26 cellular contexts compared by ENCODE assay signal in the genomic region with DNA sequence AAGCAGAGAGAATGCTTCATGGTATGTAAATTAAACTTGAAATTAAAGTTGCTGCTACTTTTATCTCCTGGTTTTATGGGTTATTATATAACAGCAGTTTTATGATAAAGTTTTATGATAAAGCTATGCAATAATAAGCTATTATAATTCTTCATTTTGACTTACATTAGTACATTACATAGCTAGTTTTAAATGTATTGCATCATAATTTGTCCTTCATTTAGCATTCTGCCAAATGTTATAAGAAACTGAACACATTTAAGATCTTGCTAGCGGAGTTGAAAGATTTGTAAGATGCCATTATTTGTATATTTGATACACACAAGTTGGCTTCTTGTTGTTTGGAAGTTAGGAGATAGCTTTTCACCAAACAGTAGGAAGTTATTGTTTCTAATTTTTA.
"Had no signal": no experiment of that assay in that cellular context is flagged by ENCODE, and none has a peak within 500 bp of the region (broad histone marks: within the 10 kb centered on the region; RNA-seq: fewer than 3 reads in every experiment).

No MANE protein-coding gene starts in this region.

- FAIRE-seq: urothelium cell line had no signal

- H3K27me3 ChIP-seq: stomach, suprapubic skin, testis, thyroid gland, tibial artery, tibial nerve, transverse colon, upper lobe of left lung, upper lobe of right lung, uterus, vagina had no signal

- H3K36me3 ChIP-seq: stomach, suprapubic skin, thoracic aorta, thyroid gland, tibial artery, tibial nerve, transverse colon, upper lobe of left lung, upper lobe of right lung, uterus, vagina had no signal

- H3K4me3 ChIP-seq: stomach, suprapubic skin, testis, thoracic aorta, thyroid gland, tibial artery, tibial nerve, transverse colon, upper lobe of left lung, upper lobe of right lung, uterus, vagina had no signal

- H3K9me3 ChIP-seq: stomach, suprapubic skin, testis, thoracic aorta, thyroid gland, tibial artery, tibial nerve, transverse colon, upper lobe of left lung, upper lobe of right lung, uterus, vagina had no signal

- H3K4me1 ChIP-seq: stomach, suprapubic skin, testis, thyroid gland, tibial artery, tibial nerve, transverse colon, upper lobe of left lung, upper lobe of right lung, uterus, vagina had no signal

- ATAC-seq: stimulated activated effector memory CD8-positive, alpha-beta T cell treated with anti-CD3 and anti-CD28 coated beads, Interleukin-12 subunit alpha, Interleukin-12 subunit beta, amount 100 ng/mL, for 72 hours; stimulated activated naive B cell treated with anti-CD40 and anti-IgM and Interleukin-4, amounts not matched to agents 10 μg/mL and 1 μg/mL and 100 μg/mL, for 72 hours; stimulated activated naive CD8-positive, alpha-beta T cell treated with anti-CD3 and anti-CD28 coated beads, Interleukin-15, amount 100 ng/mL, for 72 hours; stimulated activated naive CD8-positive, alpha-beta T cell treated with anti-CD3 and anti-CD28 coated beads, Interleukin-15, Interleukin-2, amounts not matched to agents 100 U/mL and 50 U/mL, for 24 hours; upper lobe of right lung had no signal

- H3K27ac ChIP-seq: stomach, suprapubic skin, testis, thoracic aorta, thyroid gland, tibial artery, tibial nerve, transverse colon, upper lobe of left lung, upper lobe of right lung, uterus, vagina had no signal

- DNase-seq: stimulated activated CD4-positive, alpha-beta T cell treated with anti-CD3 and anti-CD28 coated beads, Interleukin-2, amount 100 ng/mL, for 48 hours; stimulated activated CD4-positive, alpha-beta T cell treated with anti-CD3 and anti-CD28 coated beads, Interleukin-4, amount 100 ng/mL, for 1 hour; stimulated activated CD4-positive, alpha-beta T cell treated with anti-CD3 and anti-CD28 coated beads, Interleukin-4, amount 100 ng/mL, for 24 hours; stimulated activated CD4-positive, alpha-beta T cell treated with anti-CD3 and anti-CD28 coated beads, Interleukin-4, amount 100 ng/mL, for 4 hours; stimulated activated CD8-positive, alpha-beta memory T cell treated with anti-CD3 and anti-CD28 coated beads, Interleukin-4, amount 100 ng/mL, for 48 hours; stimulated activated naive B cell treated with anti-CD40 and anti-IgM and Interleukin-4, amounts not matched to agents 10 μg/mL and 1 μg/mL and 100 μg/mL, for 72 hours; stimulated activated naive CD4-positive, alpha-beta T cell; stimulated activated naive CD4-positive, alpha-beta T cell treated with Interleukin-2 at 50 U/mL for 16 hours; stimulated activated naive CD8-positive, alpha-beta T cell treated with anti-CD3 and anti-CD28 coated beads, Interleukin-15, amount 100 ng/mL, for 72 hours; stimulated activated naive CD8-positive, alpha-beta T cell treated with anti-CD3 and anti-CD28 coated beads, Interleukin-15, Interleukin-2, amounts not matched to agents 100 U/mL and 50 U/mL, for 24 hours; stomach; substantia nigra; testis; thyroid gland; tibial artery; transverse colon; trophoblast cell; upper lobe of left lung; upper lobe of right lung; uterus had no signal
